Comparison of ENCODE assay signal across 19 cellular contexts in genomic region chr9:111903996-111904395, GRCh38. TPM values are rescaled to one million over a fixed set of nuclear protein-coding genes. Genes with fewer than 3 reads are reported as not detected.
DNase-seq lines count a peak whose midpoint lies in the region; ATAC-seq and TF ChIP-seq lines count a peak whose summit lies in the region.
"Had no signal": no experiment of that assay in that cellular context is flagged by ENCODE, and none has a peak within 500 bp of the region (broad histone marks: within the 10 kb centered on the region; RNA-seq: fewer than 3 reads in every experiment).

No MANE protein-coding gene starts in this region.

- H3K4me2 ChIP-seq in mammary epithelial cell (ENCODE audit: insufficient read depth, low read depth, low read length) (no peak overlapping the region), SK-N-SH (no peak overlapping the region)

- TF ChIP-seq CTCF in MCF 10A (IDR thresholded peaks at IDR 0.05; ENCODE audit: unreplicated experiment) (no peak), mammary epithelial cell (conservative IDR thresholded peaks at IDR 0.05 in 1 of 2, IDR thresholded peaks at IDR 0.05 in 1 of 2; ENCODE audit: extremely low read depth in 1 of 2, insufficient read depth in 1 of 2, low read depth in 1 of 2, low read length in 2 of 2) (no peak), SK-N-SH (IDR thresholded peaks at IDR 0.05) (no peak), kidney epithelial cell (IDR thresholded peaks at IDR 0.05; ENCODE audit: insufficient read depth, low read length, poor library complexity, severe bottlenecking) (no peak), endodermal cell (conservative IDR thresholded peaks at IDR 0.05) (no peak)

- peaks cover 4% of the 10 kb centered on the region for H3F3A ChIP-seq in SK-N-SH (replicated peaks; ENCODE audit: insufficient read depth)

- H3K9me3 ChIP-seq in mammary epithelial cell (replicated peaks; ENCODE audit: insufficient read depth, low read length) (no peaks in the 10 kb centered on the region), SK-N-SH (no peaks in the 10 kb centered on the region), endodermal cell (ENCODE audit: control insufficient read depth, low read length) (no peaks in the 10 kb centered on the region)
- H3K9me3 ChIP-seq: ovary had no signal

- no peak overlapping the region for H3K4me3 Mint-ChIP-seq in MCF 10A (ENCODE audit: unreplicated experiment)
- peak overlapping the region; percentile 59 to 69 for H3K4me3 Mint-ChIP-seq in stimulated activated naive B cell treated with anti-CD40 and anti-IgM and Interleukin-4, amounts not matched to agents 10 μg/mL and 1 μg/mL and 100 μg/mL, for 72 hours
- H3K4me3 Mint-ChIP-seq in endodermal cell, result no peak overlapping the region

- no peaks in the 10 kb centered on the region for H3K9me3 Mint-ChIP-seq in MCF 10A (ENCODE audit: unreplicated experiment)
- no peaks in the 10 kb centered on the region for H3K9me3 Mint-ChIP-seq in stimulated activated naive B cell treated with anti-CD40 and anti-IgM and Interleukin-4, amounts not matched to agents 10 μg/mL and 1 μg/mL and 100 μg/mL, for 72 hours
- no peaks in the 10 kb centered on the region for H3K9me3 Mint-ChIP-seq in endodermal cell

- H3K27ac Mint-ChIP-seq in MCF 10A (ENCODE audit: low read depth, unreplicated experiment) (peak overlapping the region; percentile 76), endodermal cell (no peak overlapping the region)
- peak overlapping the region; percentile 75 for H3K27ac Mint-ChIP-seq in stimulated activated naive B cell treated with anti-CD40 and anti-IgM and Interleukin-4, amounts not matched to agents 10 μg/mL and 1 μg/mL and 100 μg/mL, for 72 hours
- H3K27ac Mint-ChIP-seq: activated naive CD4-positive, alpha-beta T cell treated with anti-CD3 and anti-CD28 coated beads, Interleukin-2, amount 50 U/mL, for 72 hours had no signal

- WGBS in mammary epithelial cell (ENCODE audit: low coverage, missing lambda C conversion rate), result 67% methylated on average over 2 of the region's 2 CpGs
- 63% methylated on average over 2 of the region's 2 CpGs for WGBS in SK-N-SH (ENCODE audit: low lambda C conversion rate)
- WGBS in endodermal cell (ENCODE audit: insufficient coverage in 1 of 2, insufficient read length in 1 of 2), 2 experiments, result 86 to 94% methylated on average over 2 of the region's 2 CpGs

- in situ Hi-C loops in mammary epithelial cell (cut with MboI; ENCODE audit: low sequenced_read_pairs in 2 of 2), result loop anchor here in 1 of 2 donors (25.0 kb wide), 1 partner anchor 142 kb away; no protein-coding TSS in a partner anchor

- H3K79me2 ChIP-seq in mammary epithelial cell (ENCODE audit: insufficient read depth, low read length) (peaks cover 100% of the 10 kb centered on the region), SK-N-SH (ENCODE audit: insufficient read depth) (peaks cover 100% of the 10 kb centered on the region)

- dilution Hi-C loops in mammary epithelial cell (cut with HindIII; ENCODE audit: low sequenced_read_pairs), result no loop called here

- H3K27ac ChIP-seq in mammary epithelial cell (ENCODE audit: insufficient read depth, low read depth, low read length), result no peak overlapping the region
- no peak overlapping the region for H3K27ac ChIP-seq in SK-N-SH (ENCODE audit: low read depth in 2 of 2, low read length in 1 of 2)
- no peak overlapping the region for H3K27ac ChIP-seq in endodermal cell (ENCODE audit: low read depth, low read length)
- H3K27ac ChIP-seq: ovary had no signal

- H2AFZ ChIP-seq in mammary epithelial cell (ENCODE audit: low read depth, low read length) (no peak overlapping the region), SK-N-SH (ENCODE audit: low read depth) (no peak overlapping the region)

- intact Hi-C loops in MCF 10A (cut with micrococcal nuclease), result no loop called here
- intact Hi-C loops in mammary epithelial cell (cut with micrococcal nuclease), result no loop called here

- H3K27me3 Mint-ChIP-seq in MCF 10A (ENCODE audit: insufficient read depth, unreplicated experiment) (no peaks in the 10 kb centered on the region), endodermal cell (ENCODE audit: insufficient read depth) (no peaks in the 10 kb centered on the region)
- H3K27me3 Mint-ChIP-seq in stimulated activated naive B cell treated with anti-CD40 and anti-IgM and Interleukin-4, amounts not matched to agents 10 μg/mL and 1 μg/mL and 100 μg/mL, for 72 hours, result no peaks in the 10 kb centered on the region

- no peak for ATAC-seq in stimulated activated naive B cell treated with anti-CD40 and anti-IgM and Interleukin-4, amounts not matched to agents 10 μg/mL and 1 μg/mL and 100 μg/mL, for 72 hours (replicated peaks)
- no peak for ATAC-seq in GM21825 (IDR thresholded peaks at IDR 0.05; ENCODE audit: unreplicated experiment)
- no peak for ATAC-seq in GM19395 (IDR thresholded peaks at IDR 0.05; ENCODE audit: unreplicated experiment)

- no peak overlapping the region for H3K4me3 ChIP-seq in mammary epithelial cell (replicated peaks in 1 of 3; ENCODE audit: insufficient read depth in 1 of 3, low read depth in 2 of 3, low read length in 3 of 3)
- no peak overlapping the region for H3K4me3 ChIP-seq in SK-N-SH (ENCODE audit: low read depth in 2 of 2, low read length in 1 of 2)
- H3K4me3 ChIP-seq in kidney epithelial cell (ENCODE audit: low read depth, low read length), result peak overlapping the region; percentile 0
- H3K4me3 ChIP-seq in endodermal cell (ENCODE audit: low read length), result no peak overlapping the region
- H3K4me3 ChIP-seq: ovary had no signal

- peaks cover 34% of the 10 kb centered on the region for H3K4me1 ChIP-seq in mammary epithelial cell (ENCODE audit: insufficient read depth, low read length)
- peaks cover 12% of the 10 kb centered on the region in 2 experiments; a peak in 3 of 4 replicates for H3K4me1 ChIP-seq in SK-N-SH (ENCODE audit: control insufficient read depth in 1 of 2, insufficient read depth in 2 of 2, low read depth in 1 of 2, low read length in 1 of 2)
- no peaks in the 10 kb centered on the region for H3K4me1 ChIP-seq in endodermal cell (ENCODE audit: control insufficient read depth, insufficient read depth, low read length)

- CTCF ChIA-PET in MCF 10A (lab: Yijun Ruan, JAX) (interaction anchor here (0.7 kb wide), 2 partner anchors 51 to 158 kb away, joined by 3 to 4 read pairs; no protein-coding TSS in a partner anchor), mammary epithelial cell (lab: Charles Lee; ENCODE audit: low non-redundant PET) (interaction anchor here (0.5 kb wide), 1 partner anchor 235 kb away, joined by 8 read pairs; no protein-coding TSS in a partner anchor), SK-N-SH (lab: Yijun Ruan, JAX) (interaction anchor here (0.7 to 1.0 kb wide), 2 partner anchors 15 to 19 kb away, joined by 3 read pairs; no protein-coding TSS in a partner anchor)

- POLR2A ChIA-PET in MCF 10A (lab: Yijun Ruan, JAX), result interaction anchor here (0.5 to 3.4 kb wide), 3 partner anchors 8 to 34 kb away, joined by 3 to 18 read pairs (median 6); partner anchors contain the start of gene UGCG
- POLR2A ChIA-PET in SK-N-SH (lab: Yijun Ruan, JAX), result no interaction called here

- TF ChIP-seq RAD21 in SK-N-SH (IDR thresholded peaks at IDR 0.05; ENCODE audit: low read length), result no peak

- peaks cover 19% of the 10 kb centered on the region for H3K36me3 Mint-ChIP-seq in MCF 10A (ENCODE audit: insufficient read depth, unreplicated experiment)
- peaks cover 43 to 46% of the 10 kb centered on the region in 2 donors for H3K36me3 Mint-ChIP-seq in stimulated activated naive B cell treated with anti-CD40 and anti-IgM and Interleukin-4, amounts not matched to agents 10 μg/mL and 1 μg/mL and 100 μg/mL, for 72 hours
- H3K36me3 Mint-ChIP-seq in endodermal cell (ENCODE audit: low read depth), result no peaks in the 10 kb centered on the region

- no peak overlapping the region for H3K9ac ChIP-seq in mammary epithelial cell (ENCODE audit: insufficient read depth, low read length)
- no peak overlapping the region for H3K9ac ChIP-seq in SK-N-SH
- no peak overlapping the region for H3K9ac ChIP-seq in endodermal cell (ENCODE audit: extremely low read depth, low read length, poor library complexity, severe bottlenecking)

- BruUV-seq in MCF 10A (replicated peaks; lab: Mats Ljungman, UMichigan), result no TSS peak
- BruUV-seq in mammary epithelial cell (replicated peaks; lab: Mats Ljungman, UMichigan), result no TSS peak

- TF ChIP-seq EP300 in SK-N-SH (IDR thresholded peaks at IDR 0.05; ENCODE audit: borderline replicate concordance in 1 of 2, low read depth in 1 of 2, low read length in 1 of 2), result no peak

- no peak for DNase-seq in MCF 10A (ENCODE audit: unreplicated experiment)
- no peak for DNase-seq in mammary epithelial cell
- DNase-seq in SK-N-SH, result peak; percentile 19
- DNase-seq in kidney epithelial cell (ENCODE audit: low read depth), result no peak
- no peak for DNase-seq in stimulated activated naive B cell treated with anti-CD40 and anti-IgM and Interleukin-4, amounts not matched to agents 10 μg/mL and 1 μg/mL and 100 μg/mL, for 72 hours
- no peak for DNase-seq in endodermal cell
- DNase-seq: ACHN; activated CD4-positive, CD25-positive, alpha-beta regulatory T cell treated with anti-CD3 and anti-CD28 coated beads, Interleukin-2, amount 50 U/mL, for 72 hours; central memory CD4-positive, alpha-beta T cell; COR-L47; GF-D8; mesendoderm; NCI-H187 treated with DMSO at 0.1 percent for 48 hours; NCI-H526; ovary; T-helper 2 cell had no signal

- H3K36me3 ChIP-seq in mammary epithelial cell (ENCODE audit: insufficient read depth, low read length) (no peaks in the 10 kb centered on the region), SK-N-SH (replicated peaks in 1 of 2; ENCODE audit: control insufficient read depth in 1 of 2, insufficient read depth in 2 of 2, low read length in 1 of 2) (no peaks in the 10 kb centered on the region), kidney epithelial cell (ENCODE audit: control insufficient read depth, insufficient read depth, low read length) (no peaks in the 10 kb centered on the region), endodermal cell (ENCODE audit: control insufficient read depth, insufficient read depth, low read length) (no peaks in the 10 kb centered on the region)
- H3K36me3 ChIP-seq: ovary had no signal

- H4K20me1 ChIP-seq in mammary epithelial cell (ENCODE audit: insufficient read depth, low read length) (peaks cover 7% of the 10 kb centered on the region), SK-N-SH (ENCODE audit: insufficient read depth) (peaks cover 100% of the 10 kb centered on the region)

- H3K4me1 Mint-ChIP-seq in MCF 10A (ENCODE audit: insufficient read depth, unreplicated experiment) (peaks cover 38% of the 10 kb centered on the region), endodermal cell (peaks cover 2% of the 10 kb centered on the region)
- H3K4me1 Mint-ChIP-seq in stimulated activated naive B cell treated with anti-CD40 and anti-IgM and Interleukin-4, amounts not matched to agents 10 μg/mL and 1 μg/mL and 100 μg/mL, for 72 hours, result peaks cover 46 to 60% of the 10 kb centered on the region in 2 donors

- H3K27me3 ChIP-seq in mammary epithelial cell (ENCODE audit: insufficient read depth, low read length) (no peaks in the 10 kb centered on the region), SK-N-SH (ENCODE audit: insufficient read depth) (no peaks in the 10 kb centered on the region), kidney epithelial cell (ENCODE audit: control insufficient read depth, insufficient read depth, low read length) (no peaks in the 10 kb centered on the region), endodermal cell (ENCODE audit: control insufficient read depth, insufficient read depth, low read length, poor library complexity, severe bottlenecking) (no peaks in the 10 kb centered on the region)
- H3K27me3 ChIP-seq: ovary had no signal

- H3K9me2 ChIP-seq in SK-N-SH, result no peaks in the 10 kb centered on the region

RNA-seq across cellular contexts. Expression of gene UGCG, which starts 7.4 kb away (rescaled TPM):
- total RNA-seq in MCF 10A (2022), result 29.5 and 31.4 TPM in 2 replicates
- 10 to 100 TPM; 44.8 to 51.2 TPM for total RNA-seq in mammary epithelial cell
- 21.6 TPM for polyA plus RNA-seq in mammary epithelial cell
- 21.4 TPM for polyA minus RNA-seq in mammary epithelial cell
- polyA plus RNA-seq in SK-N-SH (2012; rRNA removed), result 20.0 and 29.6 TPM in 2 replicates
- polyA plus RNA-seq in SK-N-SH (2012; cell fraction: cytosol; rRNA removed), result 31.2 and 41.5 TPM in 2 replicates
- polyA plus RNA-seq in SK-N-SH (2012; cell fraction: nucleus; rRNA removed), result 14.0 and 31.3 TPM in 2 replicates
- total RNA-seq in kidney epithelial cell, result 158 and 172 TPM in 2 replicates
- total RNA-seq in endodermal cell, result 10 to 100 TPM; 20.0 to 22.4 TPM
- 20.5 TPM for polyA plus RNA-seq in endodermal cell (2013, experiment 1 of 2)
- 19.2 TPM for polyA plus RNA-seq in endodermal cell (2013, experiment 2 of 2)

Comparison
In these comparisons a context has a peak if more than half of its experiments do, and no peak if none do; other contexts are left out.
1. H3K4me3 Mint-ChIP-seq: peak in stimulated activated naive B cell treated with anti-CD40 and anti-IgM and Interleukin-4, amounts not matched to agents 10 μg/mL and 1 μg/mL and 100 μg/mL, for 72 hours (2 of 2); none in MCF 10A (single experiment) and endodermal cell (single experiment).